8 cellular contexts compared by ENCODE assay signal in genomic region chr19:15154002-15154612, GRCh38. TPM values are rescaled to one million over a fixed set of nuclear protein-coding genes. Genes with fewer than 3 reads are reported as not detected.
A peak's percentile ranks its signal among the peaks of the same experiment; 100 is the strongest.
DNase-seq lines count a peak whose midpoint lies in the region; ATAC-seq, FAIRE-seq and TF ChIP-seq lines count a peak whose summit lies in the region.

No MANE protein-coding gene starts in this region.

- H3K9ac ChIP-seq in PC-3 (ENCODE audit: low read length) (no peak overlapping the region), neuronal stem cell (ENCODE audit: low read depth, low read length, poor library complexity) (no peak overlapping the region)

- BruUV-seq in PC-3 (replicated peaks; lab: Mats Ljungman, UMichigan) = no TSS peak

- POLR2A ChIA-PET in PC-3 (lab: Charles Lee; ENCODE audit: unreplicated experiment) = no interaction called here
- POLR2A ChIA-PET in naive thymus-derived CD4-positive, alpha-beta T cell (lab: Charles Lee) = no interaction called here

- H4K8ac ChIP-seq in neuronal stem cell (ENCODE audit: low read depth, low read length) = no peak overlapping the region

- H2AFZ ChIP-seq in PC-3 (ENCODE audit: low read length) (no peak overlapping the region), neuronal stem cell (ENCODE audit: low read length) (no peak overlapping the region)

- peak; percentile 52; the same call in 1 of the 2 replicates for ATAC-seq in PC-3
- peak; percentile 63 for ATAC-seq in naive thymus-derived CD4-positive, alpha-beta T cell

- H3K4me1 Mint-ChIP-seq in naive thymus-derived CD4-positive, alpha-beta T cell = peaks cover 4 to 14% (median 7%) of the 10 kb centered on the region in 7 donors

- H2BK15ac ChIP-seq in neuronal stem cell (ENCODE audit: low read length) = no peak overlapping the region

- H3K23ac ChIP-seq in neuronal stem cell (ENCODE audit: low read depth, low read length, poor library complexity) = no peak overlapping the region

- H3K27ac Mint-ChIP-seq in naive thymus-derived CD4-positive, alpha-beta T cell = no peak overlapping the region

- peaks cover 0 to 5% (median 0%) of the 10 kb centered on the region in 5 donors for H3K36me3 Mint-ChIP-seq in naive thymus-derived CD4-positive, alpha-beta T cell

- no peak overlapping the region for H3K18ac ChIP-seq in neuronal stem cell (ENCODE audit: low read length)

- peak; percentile 31 for FAIRE-seq in GM19239 (lab: Jason Lieb, UNC)
- FAIRE-seq in bronchial epithelial cell (lab: Jason Lieb, UNC) = peak; percentile 13

- DNase-seq in AG10803 (ENCODE audit: low read depth) (peak; percentile 39), GM19239 (ENCODE audit: insufficient read length, low spot score) (no peak), PC-3 (peak; percentile 74), bronchial epithelial cell (ENCODE audit: low read depth) (peak; percentile 67), HK-2 (ENCODE audit: unreplicated experiment) (no peak), substantia nigra (lab: John Stamatoyannopoulos, UW) (no peak), neuronal stem cell (ENCODE audit: low spot score) (no peak)
- DNase-seq in naive thymus-derived CD4-positive, alpha-beta T cell = peak in 1 of 9 donors; percentile 8

- H3K79me2 ChIP-seq in PC-3 (ENCODE audit: low read length) = no peaks in the 10 kb centered on the region

- H3K4me3 Mint-ChIP-seq in naive thymus-derived CD4-positive, alpha-beta T cell = no peak overlapping the region

- no peak overlapping the region for H3K4ac ChIP-seq in neuronal stem cell (ENCODE audit: low read length)

- H3K9me3 ChIP-seq in PC-3 (ENCODE audit: low read length) (no peaks in the 10 kb centered on the region), neuronal stem cell (replicated peaks in 1 of 2; ENCODE audit: control insufficient read depth in 2 of 2, insufficient read depth in 1 of 2, low read depth in 1 of 2, low read length in 2 of 2) (peaks cover 2 to 4% of the 10 kb centered on the region in 2 donors)
- H3K9me3 ChIP-seq in naive thymus-derived CD4-positive, alpha-beta T cell (ENCODE audit: control insufficient read depth in 2 of 3, low read length in 3 of 3) = peaks cover 0 to 4% (median 0%) of the 10 kb centered on the region in 3 experiments

- no peak overlapping the region for H3K4me3 ChIP-seq in AG10803 (ENCODE audit: low read length)
- H3K4me3 ChIP-seq in PC-3 (ENCODE audit: low read length) = no peak overlapping the region
- no peak overlapping the region for H3K4me3 ChIP-seq in bronchial epithelial cell (ENCODE audit: low read depth, low read length)
- no peak overlapping the region for H3K4me3 ChIP-seq in naive thymus-derived CD4-positive, alpha-beta T cell (ENCODE audit: low read length)
- no peak overlapping the region for H3K4me3 ChIP-seq in neuronal stem cell (ENCODE audit: low read length in 2 of 2)

- H2BK12ac ChIP-seq in neuronal stem cell (ENCODE audit: low read length) = no peak overlapping the region

- no peaks in the 10 kb centered on the region for H3K9me2 ChIP-seq in PC-3 (replicated peaks; ENCODE audit: low read length)

- intact Hi-C loops in PC-3 (cut with micrococcal nuclease) = no loop called here
- intact Hi-C loops in naive thymus-derived CD4-positive, alpha-beta T cell (cut with micrococcal nuclease) = no loop called here

- H4K91ac ChIP-seq in neuronal stem cell (ENCODE audit: low read depth, low read length, poor library complexity) = no peak overlapping the region

- peaks cover 0 to 15% (median 3%) of the 10 kb centered on the region in 11 donors for H3K9me3 Mint-ChIP-seq in naive thymus-derived CD4-positive, alpha-beta T cell

- no peaks in the 10 kb centered on the region for H3F3A ChIP-seq in PC-3 (ENCODE audit: low read length, unreplicated experiment)

- H4K20me1 ChIP-seq in PC-3 (ENCODE audit: low read length) = no peaks in the 10 kb centered on the region

- H2BK5ac ChIP-seq in neuronal stem cell (ENCODE audit: low read length) = no peak overlapping the region

- H3K79me1 ChIP-seq in neuronal stem cell (ENCODE audit: low read depth, low read length) = no peaks in the 10 kb centered on the region

- no peak overlapping the region for H3K4me2 ChIP-seq in PC-3 (ENCODE audit: low read length)
- H3K4me2 ChIP-seq in neuronal stem cell (ENCODE audit: insufficient read depth, low read length, poor library complexity, severe bottlenecking) = no peak overlapping the region

- H3K14ac ChIP-seq in neuronal stem cell (ENCODE audit: low read length) = no peak overlapping the region

- H2BK120ac ChIP-seq in neuronal stem cell (ENCODE audit: low read depth, low read length) = no peak overlapping the region

- no peak overlapping the region for H3K27ac ChIP-seq in PC-3 (ENCODE audit: low read length)
- H3K27ac ChIP-seq in naive thymus-derived CD4-positive, alpha-beta T cell (ENCODE audit: low read depth, low read length) = no peak overlapping the region
- no peak overlapping the region for H3K27ac ChIP-seq in substantia nigra (ENCODE audit: low read depth, low read length, poor library complexity, severe bottlenecking)
- H3K27ac ChIP-seq in neuronal stem cell (replicated peaks; ENCODE audit: low read length) = no peak overlapping the region

- no peak overlapping the region for H2AK5ac ChIP-seq in neuronal stem cell (ENCODE audit: low read depth, low read length)

- H3K4me1 ChIP-seq in PC-3 (ENCODE audit: insufficient read depth, low read length) (no peaks in the 10 kb centered on the region), neuronal stem cell (ENCODE audit: control insufficient read depth in 2 of 2, insufficient read depth in 1 of 2, low read depth in 1 of 2, low read length in 2 of 2) (peaks cover 0 to 1% of the 10 kb centered on the region in 2 donors)
- H3K4me1 ChIP-seq in naive thymus-derived CD4-positive, alpha-beta T cell (ENCODE audit: control insufficient read depth in 2 of 2, insufficient read depth in 2 of 2, low read length in 2 of 2) = no peaks in the 10 kb centered on the region

- H3K36me3 ChIP-seq in PC-3 (ENCODE audit: low read depth, low read length) (no peaks in the 10 kb centered on the region; the same call in 1 of the 2 replicates), bronchial epithelial cell (ENCODE audit: control insufficient read depth, insufficient read depth, low read length) (no peaks in the 10 kb centered on the region), neuronal stem cell (replicated peaks in 1 of 2; ENCODE audit: control insufficient read depth in 2 of 2, insufficient read depth in 2 of 2, low read length in 2 of 2) (peaks cover 0 to under 1% of the 10 kb centered on the region in 2 donors)
- H3K36me3 ChIP-seq in naive thymus-derived CD4-positive, alpha-beta T cell (ENCODE audit: control insufficient read depth in 2 of 3, insufficient read depth in 3 of 3, low read length in 3 of 3) = no peaks in the 10 kb centered on the region

- CTCF ChIA-PET in PC-3 (lab: Charles Lee) = interaction anchor here (0.5 to 1.1 kb wide), 5 partner anchors 62 to 387 kb away, joined by 3 to 11 read pairs (median 3); no protein-coding TSS in a partner anchor
- CTCF ChIA-PET in naive thymus-derived CD4-positive, alpha-beta T cell (lab: Charles Lee) = interaction anchor here (0.9 to 5.3 kb wide), 8 partner anchors 11 to 402 kb away, joined by 3 to 30 read pairs (median 3); no protein-coding TSS in a partner anchor

- H3K27me3 ChIP-seq in PC-3 (ENCODE audit: low read length) (no peaks in the 10 kb centered on the region), bronchial epithelial cell (ENCODE audit: control insufficient read depth, insufficient read depth, low read length) (no peaks in the 10 kb centered on the region), neuronal stem cell (ENCODE audit: control insufficient read depth in 3 of 3, insufficient read depth in 3 of 3, low read depth in 1 of 3, low read length in 3 of 3) (no peaks in the 10 kb centered on the region)
- H3K27me3 ChIP-seq in naive thymus-derived CD4-positive, alpha-beta T cell (ENCODE audit: control insufficient read depth in 2 of 2, insufficient read depth in 2 of 2, low read length in 2 of 2) = no peaks in the 10 kb centered on the region

- no CpG with 5 or more reads among the region's 3 CpGs for WGBS in neuronal stem cell (ENCODE audit: extremely low coverage in 2 of 2, insufficient read length in 2 of 2, insufficient replicate concordance in 1 of 2), 2 donors

- peaks cover 5 to 12% (median 8%) of the 10 kb centered on the region in 5 donors for H3K27me3 Mint-ChIP-seq in naive thymus-derived CD4-positive, alpha-beta T cell

- TF ChIP-seq CTCF in AG10803 (conservative IDR thresholded peaks at IDR 0.05; ENCODE audit: low read length) (peak; percentile 69), PC-3 (conservative IDR thresholded peaks at IDR 0.05; ENCODE audit: low read depth, low read length) (peak; percentile 79), bronchial epithelial cell (IDR thresholded peaks at IDR 0.05; ENCODE audit: insufficient read depth, low read length, severe bottlenecking) (peak; percentile 67)

RNA-seq across cellular contexts. Expression of gene NOTCH3, which starts 46.7 kb away (rescaled TPM):
- total RNA-seq in PC-3 (2014; rRNA removed) (21.5 and 28.1 TPM in 2 replicates), bronchial epithelial cell (53.2 and 140 TPM in 2 replicates)
- total RNA-seq in naive thymus-derived CD4-positive, alpha-beta T cell = under 1 TPM in 4 of 5 experiments, not detected in 1; 0.19 to 0.80 (median 0.30) TPM
- not detected for polyA plus RNA-seq in naive thymus-derived CD4-positive, alpha-beta T cell
- 33.0 TPM for polyA plus RNA-seq in neuronal stem cell (2013, experiment 1 of 2)
- polyA plus RNA-seq in neuronal stem cell (2013, experiment 2 of 2) = 33.5 TPM

RNA-seq across cellular contexts. Expression of gene SYDE1, which starts 46.9 kb away (rescaled TPM):
- 13.8 and 20.3 TPM in 2 replicates for total RNA-seq in PC-3 (2014; rRNA removed)
- 0.53 and 0.64 TPM in 2 replicates for total RNA-seq in bronchial epithelial cell
- total RNA-seq in naive thymus-derived CD4-positive, alpha-beta T cell = 1 to 10 TPM in 2 of 5 experiments, under 1 TPM in 2, not detected in 1; 0.41 to 2.1 (median 1.2) TPM
- polyA plus RNA-seq in naive thymus-derived CD4-positive, alpha-beta T cell = under 1 TPM; 0.12 to 0.15 TPM
- polyA plus RNA-seq in neuronal stem cell (2013, experiment 1 of 2) = 12.9 TPM
- polyA plus RNA-seq in neuronal stem cell (2013, experiment 2 of 2) = 13.2 TPM

Comparison
In these comparisons a context has a peak if more than half of its experiments do, and no peak if none do; other contexts are left out.
1. DNase-seq: peak in AG10803 (single experiment), PC-3 (single experiment) and bronchial epithelial cell (single experiment); none in GM19239 (single experiment), HK-2 (single experiment), substantia nigra (0 of 49) and neuronal stem cell (single experiment).
2. RNA of gene NOTCH3, which starts 46.7 kb away (total RNA-seq): 53.2 to 140 TPM in bronchial epithelial cell and 21.5 to 28.1 TPM in PC-3; 0.19 to 0.80 TPM in naive thymus-derived CD4-positive, alpha-beta T cell; every median in the first group is over 10 times any median in the second.
3. Peak in every context shown above with its lines, with median percentiles within 50 percentile points of each other: CTCF ChIP-seq.